In the genomic region with DNA sequence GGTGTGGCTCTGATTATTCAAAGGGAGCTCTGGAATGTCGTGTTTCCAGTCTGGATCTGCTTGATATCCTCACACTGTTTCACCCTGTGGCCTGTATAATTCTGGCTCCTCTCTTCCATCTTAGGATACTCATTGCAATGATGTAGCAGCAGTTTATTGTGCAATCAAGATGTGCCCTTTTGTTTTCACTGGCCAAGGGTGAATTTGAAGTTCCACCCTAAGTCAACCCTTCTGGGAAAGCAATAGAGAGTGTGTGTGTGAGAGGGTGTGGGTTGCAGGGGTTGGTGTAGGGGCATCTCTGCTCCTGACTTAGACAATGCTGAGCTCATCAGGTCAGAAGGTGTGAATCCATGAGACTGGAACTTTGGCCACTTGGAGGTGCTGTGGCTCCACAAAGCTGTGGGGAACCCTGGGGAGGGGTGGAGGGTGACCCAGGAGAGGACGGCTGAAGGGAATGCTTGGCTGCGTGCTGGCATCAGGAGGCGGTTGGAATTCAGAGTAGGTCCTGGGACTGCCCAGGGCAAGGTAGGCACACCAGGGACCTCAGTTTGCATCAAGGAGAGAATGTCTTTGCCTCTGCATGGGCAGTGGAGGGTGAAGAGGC, we compare ENCODE assay signal across 11 cellular contexts.
A peak's percentile ranks its signal among the peaks of the same experiment; 100 is the strongest.
DNase-seq lines count a peak whose midpoint lies in the region; ATAC-seq and TF ChIP-seq lines count a peak whose summit lies in the region.
"Had no signal": no experiment of that assay in that cellular context is flagged by ENCODE, and none has a peak within 500 bp of the region (broad histone marks: within the 10 kb centered on the region; RNA-seq: fewer than 3 reads in every experiment).

No MANE protein-coding gene starts in this region.

- ATAC-seq in gastrocnemius medialis (peak in 1 of 2 donors; percentile 29), HG03432 (IDR thresholded peaks at IDR 0.05; ENCODE audit: unreplicated experiment) (no peak)

- DNase-seq in activated CD4-positive, alpha-beta T cell treated with anti-CD3 and anti-CD28 coated beads for 48 hours = peak; percentile 31
- no peak for DNase-seq in activated CD4-positive, alpha-beta T cell treated with anti-CD3 and anti-CD28 coated beads for 1 hour
- DNase-seq in NCI-H82 treated with DMSO at 0.1 percent for 48 hours (lab: John Stamatoyannopoulos, UW; ENCODE audit: unreplicated experiment) (peak; percentile 22), endothelial cell (ENCODE audit: low spot score) (peak; percentile 66), gastrocnemius medialis (peak in 1 of 2 donors; percentile 55), kidney glomerular epithelial cell (lab: John Stamatoyannopoulos, UW) (no peak), cerebellum (ENCODE audit: low spot score) (no peak)
- DNase-seq: activated B cell treated with CpG ODN at 0.5 μM for 24 hours; CD4-positive, CD25-positive, alpha-beta regulatory T cell; heart left ventricle had no signal

- H3K36me3 ChIP-seq in gastrocnemius medialis = no peaks in the 10 kb centered on the region
- H3K36me3 ChIP-seq: heart left ventricle had no signal

- H3K27me3 ChIP-seq in gastrocnemius medialis = no peaks in the 10 kb centered on the region

- no peak overlapping the region for H3K4me3 ChIP-seq in gastrocnemius medialis
- H3K4me3 ChIP-seq: heart left ventricle had no signal

- H3K4me3 Mint-ChIP-seq in endothelial cell (ENCODE audit: unreplicated experiment) = peak overlapping the region; percentile 10
- H3K4me3 Mint-ChIP-seq: activated B cell treated with CpG ODN at 0.5 μM for 24 hours; CD4-positive, CD25-positive, alpha-beta regulatory T cell had no signal

- peaks cover 33 to 50% of the 10 kb centered on the region in 2 donors for H3K4me1 ChIP-seq in gastrocnemius medialis

- TF ChIP-seq POLR2A in gastrocnemius medialis (IDR thresholded peaks at IDR 0.05) = no peak

- H3K27ac Mint-ChIP-seq in endothelial cell (ENCODE audit: unreplicated experiment) = peak overlapping the region; percentile 97
- H3K27ac Mint-ChIP-seq: activated B cell treated with CpG ODN at 0.5 μM for 24 hours had no signal

- TF ChIP-seq CTCF in endothelial cell (IDR thresholded peaks at IDR 0.05; ENCODE audit: unreplicated experiment) = no peak
- peak in 3 of 5 experiments; percentile 23 to 40 (median 25) for TF ChIP-seq CTCF in gastrocnemius medialis (IDR thresholded peaks at IDR 0.05 in 4 of 5, conservative IDR thresholded peaks at IDR 0.05 in 1 of 5)

- no peaks in the 10 kb centered on the region for H3K9me3 Mint-ChIP-seq in endothelial cell (ENCODE audit: unreplicated experiment)
- H3K9me3 Mint-ChIP-seq: activated B cell treated with CpG ODN at 0.5 μM for 24 hours had no signal

- intact Hi-C loops in gastrocnemius medialis (cut with DNase I; ENCODE audit: low total_unique reads) = no loop called here

- in situ Hi-C loops in gastrocnemius medialis (cut with MboI; ENCODE audit: low sequenced_read_pairs in 4 of 4) = no loop called here

- peaks cover 7% of the 10 kb centered on the region for H3K27me3 Mint-ChIP-seq in endothelial cell (ENCODE audit: unreplicated experiment)

- H3K4me1 Mint-ChIP-seq in endothelial cell (ENCODE audit: unreplicated experiment) = peaks cover 19% of the 10 kb centered on the region
- H3K4me1 Mint-ChIP-seq: activated B cell treated with CpG ODN at 0.5 μM for 24 hours had no signal

- H3K9me3 ChIP-seq in gastrocnemius medialis = no peaks in the 10 kb centered on the region
- H3K9me3 ChIP-seq: heart left ventricle had no signal

- peak overlapping the region; percentile 78 to 95 (median 88) for H3K27ac ChIP-seq in gastrocnemius medialis
- H3K27ac ChIP-seq: heart left ventricle had no signal

- no peaks in the 10 kb centered on the region for H3K36me3 Mint-ChIP-seq in endothelial cell (ENCODE audit: low read depth, unreplicated experiment)

Comparison
In these comparisons a context has a peak if more than half of its experiments do, and no peak if none do; other contexts are left out.
1. DNase-seq: peak in activated CD4-positive, alpha-beta T cell treated with anti-CD3 and anti-CD28 coated beads for 48 hours (single experiment), NCI-H82 treated with DMSO at 0.1 percent for 48 hours (single experiment) and endothelial cell (single experiment); none in activated CD4-positive, alpha-beta T cell treated with anti-CD3 and anti-CD28 coated beads for 1 hour (single experiment), kidney glomerular epithelial cell (single experiment) and cerebellum (single experiment).